Comparison of ENCODE assay signal across 1 cellular context in genomic region chr12:108850854-108851573, GRCh38.
TF ChIP-seq lines count a peak whose summit lies in the region.

No MANE protein-coding gene starts in this region.

TF ChIP-seq in GM12878, 131 proteins besides CTCF, POLR2A, EP300 and RAD21 (continued from another document and continues in another):
- TF ChIP-seq PKNOX1 (IDR thresholded peaks at IDR 0.05) (peak; percentile 48; the same call in 1 of the 2 replicates), HDAC2 (IDR thresholded peaks at IDR 0.05) (no peak), BRCA1 (IDR thresholded peaks at IDR 0.05; ENCODE audit: low read depth, low read length) (no peak), CEBPB (IDR thresholded peaks at IDR 0.05; ENCODE audit: borderline replicate concordance in 1 of 2, low read depth in 2 of 2, low read length in 2 of 2) (0 out of 4 replicates have a peak, but pooled peaks of 1 of the 2 experiments have one; percentile 7), ZBED1 (IDR thresholded peaks at IDR 0.05; ENCODE audit: borderline replicate concordance) (no peak), EZH2 (IDR thresholded peaks at IDR 0.05; ENCODE audit: borderline replicate concordance, control insufficient read depth, low read depth, low read length) (no peak), ZZZ3 (IDR thresholded peaks at IDR 0.05; ENCODE audit: control insufficient read depth, insufficient read length, low read depth) (no peak), NFYA (IDR thresholded peaks at IDR 0.05; ENCODE audit: borderline replicate concordance, low read depth, low read length) (no peak), FOXM1 (IDR thresholded peaks at IDR 0.05; ENCODE audit: low read depth, low read length) (no peak), SREBF2 (IDR thresholded peaks at IDR 0.05; ENCODE audit: low read length) (no peak), ATF7 (IDR thresholded peaks at IDR 0.05; ENCODE audit: low read depth) (no peak; the same call in none of the 2 replicates), HDGF (IDR thresholded peaks at IDR 0.05) (no peak), TCF3 (IDR thresholded peaks at IDR 0.05; ENCODE audit: borderline replicate concordance, insufficient read depth, low read depth, low read length) (0 out of 2 replicates have a peak, but pooled peaks have one; percentile 50), IRF4 (IDR thresholded peaks at IDR 0.05; ENCODE audit: low read depth, low read length) (peak; percentile 91), ZNF274 (IDR thresholded peaks at IDR 0.05; ENCODE audit: insufficient read depth, insufficient read length) (no peak), BACH1 (IDR thresholded peaks at IDR 0.05; ENCODE audit: borderline replicate concordance) (peak; percentile 52; the same call in 1 of the 2 replicates), CEBPZ (IDR thresholded peaks at IDR 0.05; ENCODE audit: low read depth, low read length) (no peak), SUZ12 (IDR thresholded peaks at IDR 0.05; ENCODE audit: unreplicated experiment) (no peak), RCOR1 (conservative IDR thresholded peaks at IDR 0.05; ENCODE audit: low read depth, low read length) (no peak), SMAD1 (IDR thresholded peaks at IDR 0.05; ENCODE audit: low read depth, partially characterized antibody) (peak; percentile 17), SIN3A (IDR thresholded peaks at IDR 0.05; ENCODE audit: low read depth, low read length) (no peak), SP1 (IDR thresholded peaks at IDR 0.05; ENCODE audit: low read depth, low read length) (peak; percentile 71), CUX1 (IDR thresholded peaks at IDR 0.05; ENCODE audit: insufficient replicate concordance, low read depth, low read length) (peak; percentile 74), POLR2AphosphoS2 (IDR thresholded peaks at IDR 0.05; ENCODE audit: low read depth, low read length) (no peak), PAX8 (IDR thresholded peaks at IDR 0.05) (no peak), YY1 (IDR thresholded peaks at IDR 0.05; ENCODE audit: low read depth, low read length) (peak; percentile 50; the same call in 1 of the 2 replicates), MLLT1 (IDR thresholded peaks at IDR 0.05) (peak; percentile 78), SMAD5 (IDR thresholded peaks at IDR 0.05; ENCODE audit: low read depth) (no peak), ZNF687 (IDR thresholded peaks at IDR 0.05) (peak; percentile 93), ZSCAN29 (IDR thresholded peaks at IDR 0.05) (no peak), SUPT20H (IDR thresholded peaks at IDR 0.05; ENCODE audit: borderline replicate concordance, control insufficient read depth, low read depth, low read length) (no peak), NFXL1 (IDR thresholded peaks at IDR 0.05; ENCODE audit: borderline replicate concordance) (no peak), ZNF217 (IDR thresholded peaks at IDR 0.05) (0 out of 2 replicates have a peak, but pooled peaks have one; percentile 18), JUNB (IDR thresholded peaks at IDR 0.05) (no peak), ESRRA (IDR thresholded peaks at IDR 0.05; ENCODE audit: low read length) (no peak), SMARCA5 (IDR thresholded peaks at IDR 0.05) (no peak; the same call in 1 of the 2 replicates), RB1 (IDR thresholded peaks at IDR 0.05; ENCODE audit: borderline replicate concordance) (no peak; the same call in 1 of the 2 replicates)
- TF ChIP-seq, protein P1, sequence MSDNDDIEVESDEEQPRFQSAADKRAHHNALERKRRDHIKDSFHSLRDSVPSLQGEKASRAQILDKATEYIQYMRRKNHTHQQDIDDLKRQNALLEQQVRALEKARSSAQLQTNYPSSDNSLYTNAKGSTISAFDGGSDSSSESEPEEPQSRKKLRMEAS (IDR thresholded peaks at IDR 0.05; ENCODE audit: low read depth, low read length): no peak
- TF ChIP-seq, protein P2, sequence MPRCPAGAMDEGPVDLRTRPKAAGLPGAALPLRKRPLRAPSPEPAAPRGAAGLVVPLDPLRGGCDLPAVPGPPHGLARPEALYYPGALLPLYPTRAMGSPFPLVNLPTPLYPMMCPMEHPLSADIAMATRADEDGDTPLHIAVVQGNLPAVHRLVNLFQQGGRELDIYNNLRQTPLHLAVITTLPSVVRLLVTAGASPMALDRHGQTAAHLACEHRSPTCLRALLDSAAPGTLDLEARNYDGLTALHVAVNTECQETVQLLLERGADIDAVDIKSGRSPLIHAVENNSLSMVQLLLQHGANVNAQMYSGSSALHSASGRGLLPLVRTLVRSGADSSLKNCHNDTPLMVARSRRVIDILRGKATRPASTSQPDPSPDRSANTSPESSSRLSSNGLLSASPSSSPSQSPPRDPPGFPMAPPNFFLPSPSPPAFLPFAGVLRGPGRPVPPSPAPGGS (IDR thresholded peaks at IDR 0.05; ENCODE audit: borderline replicate concordance, insufficient read depth, low read depth, low read length, poor library complexity, severe bottlenecking): no peak
- TF ChIP-seq, protein P3, sequence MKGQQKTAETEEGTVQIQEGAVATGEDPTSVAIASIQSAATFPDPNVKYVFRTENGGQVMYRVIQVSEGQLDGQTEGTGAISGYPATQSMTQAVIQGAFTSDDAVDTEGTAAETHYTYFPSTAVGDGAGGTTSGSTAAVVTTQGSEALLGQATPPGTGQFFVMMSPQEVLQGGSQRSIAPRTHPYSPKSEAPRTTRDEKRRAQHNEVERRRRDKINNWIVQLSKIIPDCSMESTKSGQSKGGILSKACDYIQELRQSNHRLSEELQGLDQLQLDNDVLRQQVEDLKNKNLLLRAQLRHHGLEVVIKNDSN (IDR thresholded peaks at IDR 0.05; ENCODE audit: borderline replicate concordance, extremely low read length, insufficient read depth, low read depth, low read length): no peak
- TF ChIP-seq, protein P4, sequence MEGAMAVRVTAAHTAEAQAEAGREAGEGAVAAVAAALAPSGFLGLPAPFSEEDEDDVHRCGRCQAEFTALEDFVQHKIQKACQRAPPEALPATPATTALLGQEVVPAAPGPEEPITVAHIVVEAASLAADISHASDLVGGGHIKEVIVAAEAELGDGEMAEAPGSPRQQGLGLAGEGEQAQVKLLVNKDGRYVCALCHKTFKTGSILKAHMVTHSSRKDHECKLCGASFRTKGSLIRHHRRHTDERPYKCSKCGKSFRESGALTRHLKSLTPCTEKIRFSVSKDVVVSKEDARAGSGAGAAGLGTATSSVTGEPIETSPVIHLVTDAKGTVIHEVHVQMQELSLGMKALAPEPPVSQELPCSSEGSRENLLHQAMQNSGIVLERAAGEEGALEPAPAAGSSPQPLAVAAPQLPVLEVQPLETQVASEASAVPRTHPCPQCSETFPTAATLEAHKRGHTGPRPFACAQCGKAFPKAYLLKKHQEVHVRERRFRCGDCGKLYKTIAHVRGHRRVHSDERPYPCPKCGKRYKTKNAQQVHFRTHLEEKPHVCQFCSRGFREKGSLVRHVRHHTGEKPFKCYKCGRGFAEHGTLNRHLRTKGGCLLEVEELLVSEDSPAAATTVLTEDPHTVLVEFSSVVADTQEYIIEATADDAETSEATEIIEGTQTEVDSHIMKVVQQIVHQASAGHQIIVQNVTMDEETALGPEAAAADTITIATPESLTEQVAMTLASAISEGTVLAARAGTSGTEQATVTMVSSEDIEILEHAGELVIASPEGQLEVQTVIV (IDR thresholded peaks at IDR 0.05; ENCODE audit: borderline replicate concordance, partially characterized antibody): no peak
